Comparison of ENCODE assay signal across 27 cellular contexts in the genomic region with DNA sequence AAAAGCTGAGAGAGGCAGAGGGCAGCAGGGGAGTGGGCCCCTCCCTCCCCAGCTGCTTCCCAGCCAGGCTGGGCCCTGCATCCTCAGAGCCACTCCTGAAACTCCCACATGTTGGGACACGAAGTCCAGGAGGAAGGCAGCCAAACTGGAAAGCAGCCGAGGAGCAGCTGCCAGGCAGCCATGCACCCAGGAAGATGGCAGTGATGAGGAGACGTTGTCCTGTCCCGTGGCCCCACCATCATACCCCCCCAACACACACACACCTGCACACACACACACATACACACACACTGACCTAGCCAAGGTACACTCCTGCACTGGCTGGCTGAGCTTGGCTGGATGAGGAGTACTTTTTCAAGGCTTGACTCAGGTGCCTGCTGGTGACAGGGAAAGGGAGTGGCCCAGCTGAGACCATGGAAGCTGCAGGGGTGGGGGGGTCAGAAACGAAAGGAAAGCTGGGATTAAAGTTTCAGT.
DNase-seq lines count a peak whose midpoint lies in the region; ATAC-seq and TF ChIP-seq lines count a peak whose summit lies in the region.
"Had no signal": no experiment of that assay in that cellular context is flagged by ENCODE, and none has a peak within 500 bp of the region (broad histone marks: within the 10 kb centered on the region; RNA-seq: fewer than 3 reads in every experiment).

No MANE protein-coding gene starts in this region.

- H3K36me3 ChIP-seq in mammary epithelial cell (ENCODE audit: insufficient read depth, low read length) (no peaks in the 10 kb centered on the region), lung (ENCODE audit: control insufficient read depth in 2 of 2, insufficient read depth in 2 of 2, low read length in 2 of 2) (no peaks in the 10 kb centered on the region)
- H3K36me3 ChIP-seq: ascending aorta, pancreas, sigmoid colon, WERI-Rb-1 had no signal

- intact Hi-C loops in mammary epithelial cell (cut with micrococcal nuclease) (loop anchor here (2.0 kb wide), 1 partner anchor 73 kb away; no protein-coding TSS in a partner anchor), Calu3 (cut with micrococcal nuclease; ENCODE audit: unreplicated experiment) (no loop called here)

- H3K27me3 ChIP-seq in mammary epithelial cell (ENCODE audit: insufficient read depth, low read length) (no peaks in the 10 kb centered on the region), lung (ENCODE audit: control insufficient read depth, insufficient read depth) (no peaks in the 10 kb centered on the region)
- H3K27me3 ChIP-seq: ascending aorta, pancreas, sigmoid colon had no signal

- H3K4me1 ChIP-seq in mammary epithelial cell (ENCODE audit: insufficient read depth, low read length): peaks cover 32% of the 10 kb centered on the region
- H3K4me1 ChIP-seq in lung (ENCODE audit: control insufficient read depth in 2 of 2, insufficient read depth in 2 of 2, low read length in 2 of 2): no peaks in the 10 kb centered on the region
- H3K4me1 ChIP-seq: ascending aorta, pancreas, sigmoid colon had no signal

- no peaks in the 10 kb centered on the region for H3K4me1 Mint-ChIP-seq in Calu3 (ENCODE audit: low read depth, unreplicated experiment)
- H3K4me1 Mint-ChIP-seq: central memory CD8-positive, alpha-beta T cell; IgD-negative memory B cell had no signal

- WGBS in mammary epithelial cell (ENCODE audit: low coverage, missing lambda C conversion rate): no CpG with 5 or more reads among the region's 5 CpGs
- 62 to 71% methylated on average over 5 of the region's 5 CpGs for WGBS in lung, 2 donors

- H3K4me3 ChIP-seq in mammary epithelial cell (replicated peaks in 1 of 3; ENCODE audit: insufficient read depth in 1 of 3, low read depth in 2 of 3, low read length in 3 of 3): no peak overlapping the region
- H3K4me3 ChIP-seq in lung: no peak overlapping the region
- H3K4me3 ChIP-seq: ascending aorta, pancreas, sigmoid colon had no signal

- in situ Hi-C loops in mammary epithelial cell (cut with MboI; ENCODE audit: low sequenced_read_pairs in 2 of 2): no loop called here

- peaks cover 5% of the 10 kb centered on the region for H3K9me3 Mint-ChIP-seq in Calu3 (ENCODE audit: low read depth, unreplicated experiment)

- DNase-seq in DMS79 (lab: John Stamatoyannopoulos, UW): peak; percentile 58
- peak; percentile 83 for DNase-seq in NCI-H1105 treated with DMSO at 0.1 percent for 48 hours (lab: John Stamatoyannopoulos, UW)
- DNase-seq in mammary epithelial cell: peak; percentile 86
- DNase-seq in lung (ENCODE audit: low spot score): peak; percentile 26
- no peak for DNase-seq in NCI-H2107 (lab: John Stamatoyannopoulos, UW)
- no peak for DNase-seq in Calu3
- no peak for DNase-seq in stimulated activated CD4-positive, alpha-beta T cell treated with anti-CD3 and anti-CD28 coated beads, Interleukin-4, amount 100 ng/mL, for 1 hour
- DNase-seq: ACHN; activated CD4-positive, alpha-beta T cell treated with anti-CD3 and anti-CD28 coated beads, Interleukin-2, amount 50 U/mL, for 1 hour; C1 segment of cervical spinal cord; erythroblast; kidney glomerular epithelial cell; NCI-H187; NCI-H510A; pancreas; sigmoid colon; WERI-Rb-1 had no signal

- H3K9me3 ChIP-seq in mammary epithelial cell (replicated peaks; ENCODE audit: insufficient read depth, low read length) (peaks cover 3% of the 10 kb centered on the region), lung (ENCODE audit: control insufficient read depth in 2 of 2, insufficient read depth in 1 of 2, low read length in 1 of 2) (peaks cover 3 to 7% of the 10 kb centered on the region in 2 donors)
- H3K9me3 ChIP-seq: pancreas had no signal

- no peaks in the 10 kb centered on the region for H3K36me3 Mint-ChIP-seq in Calu3 (ENCODE audit: insufficient read depth, unreplicated experiment)
- H3K36me3 Mint-ChIP-seq: IgD-negative memory B cell; natural killer cell treated with Interleukin-12 subunit alpha and Interleukin-12 subunit beta and Interleukin-15 and Interleukin-18, amount 100 ng/mL, for 72 hours had no signal

- H4K20me1 ChIP-seq in mammary epithelial cell (ENCODE audit: insufficient read depth, low read length): no peaks in the 10 kb centered on the region

- H3K27ac ChIP-seq in mammary epithelial cell (ENCODE audit: insufficient read depth, low read depth, low read length) (peak overlapping the region; percentile 47), lung (ENCODE audit: low read depth in 1 of 2, low read length in 1 of 2) (no peak overlapping the region)
- H3K27ac ChIP-seq: ascending aorta, pancreas, sigmoid colon, WERI-Rb-1 had no signal

- ATAC-seq in lung (ENCODE audit: insufficient read depth, low FRiP score) (no peak), HG02884 (IDR thresholded peaks at IDR 0.05; ENCODE audit: unreplicated experiment) (no peak)
- ATAC-seq: activated naive CD4-positive, alpha-beta T cell treated with anti-CD3 and anti-CD28 coated beads, Interleukin-2, amount 50 U/mL, for 72 hours; pancreas; SK-N-SH treated with all-trans-retinoic acid at 6 μM for 48 hours had no signal

- dilution Hi-C loops in mammary epithelial cell (cut with HindIII; ENCODE audit: low sequenced_read_pairs): no loop called here

- no peaks in the 10 kb centered on the region for H3K79me2 ChIP-seq in mammary epithelial cell (ENCODE audit: insufficient read depth, low read length)

- CTCF ChIA-PET in mammary epithelial cell (lab: Charles Lee; ENCODE audit: low non-redundant PET) (interaction anchor here (0.7 kb wide), 1 partner anchor 90 kb away, joined by 22 read pairs; no protein-coding TSS in a partner anchor), Calu3 (lab: Charles Lee) (interaction anchor here (0.7 kb wide), 1 partner anchor 483 kb away, joined by 6 read pairs; no protein-coding TSS in a partner anchor)

- peaks cover 34% of the 10 kb centered on the region for H3K27me3 Mint-ChIP-seq in Calu3 (ENCODE audit: unreplicated experiment)

- peak overlapping the region; percentile 87 for H2AFZ ChIP-seq in mammary epithelial cell (ENCODE audit: low read depth, low read length)

- peak overlapping the region; percentile 59 for H3K4me2 ChIP-seq in mammary epithelial cell (ENCODE audit: insufficient read depth, low read depth, low read length)

- TF ChIP-seq CTCF in mammary epithelial cell (conservative IDR thresholded peaks at IDR 0.05 in 1 of 2, IDR thresholded peaks at IDR 0.05 in 1 of 2; ENCODE audit: extremely low read depth in 1 of 2, insufficient read depth in 1 of 2, low read depth in 1 of 2, low read length in 2 of 2): no peak
- no peak for TF ChIP-seq CTCF in lung (IDR thresholded peaks at IDR 0.05; ENCODE audit: control extremely low read depth, extremely low read depth)
- no peak for TF ChIP-seq CTCF in Calu3 (IDR thresholded peaks at IDR 0.05; ENCODE audit: unreplicated experiment)

- H3K4me3 Mint-ChIP-seq in Calu3 (ENCODE audit: low read depth, unreplicated experiment): no peak overlapping the region
- H3K4me3 Mint-ChIP-seq: activated T-helper 1 cell treated with anti-CD3 and anti-CD28 coated beads, Interleukin-12 subunit alpha, Interleukin-12 subunit beta, Interleukin-2, Interleukin-4 antibody, amounts not matched to agents 30 ng/mL and 10 ng/mL and 1 ng/mL, durations not matched to agents 14 hours and 24 hours and 36 hours; central memory CD8-positive, alpha-beta T cell; IgD-negative memory B cell; mesothelial cell of epicardium; natural killer cell treated with Interleukin-12 subunit alpha and Interleukin-12 subunit beta and Interleukin-15 and Interleukin-18, amount 100 ng/mL, for 72 hours; T-helper 2 cell treated with Interferon-gamma antibody and Interleukin-4, amounts not matched to agents 5 μg/mL and 100 μg/mL, for 36 hours had no signal

- BruUV-seq in mammary epithelial cell (replicated peaks; lab: Mats Ljungman, UMichigan): no TSS peak
- no TSS peak for BruUV-seq in Calu3 (replicated peaks; lab: Mats Ljungman, UMichigan)

- H3K9ac ChIP-seq in mammary epithelial cell (ENCODE audit: insufficient read depth, low read length): no peak overlapping the region

- H3K27ac Mint-ChIP-seq in Calu3 (ENCODE audit: unreplicated experiment): no peak overlapping the region
- H3K27ac Mint-ChIP-seq: activated naive CD4-positive, alpha-beta T cell treated with anti-CD3 and anti-CD28 coated beads, Interleukin-2, amount 50 U/mL, for 72 hours; activated T-helper 1 cell treated with anti-CD3 and anti-CD28 coated beads, Interleukin-12 subunit alpha, Interleukin-12 subunit beta, Interleukin-2, Interleukin-4 antibody, amounts not matched to agents 30 ng/mL and 10 ng/mL and 1 ng/mL, durations not matched to agents 14 hours and 24 hours and 36 hours; IgD-negative memory B cell; mesothelial cell of epicardium; natural killer cell treated with Interleukin-12 subunit alpha and Interleukin-12 subunit beta and Interleukin-15 and Interleukin-18, amount 100 ng/mL, for 72 hours; T-helper 2 cell treated with Interferon-gamma antibody and Interleukin-4, amounts not matched to agents 5 μg/mL and 100 μg/mL, for 36 hours had no signal

Comparison
In these comparisons a context has a peak if more than half of its experiments do, and no peak if none do; other contexts are left out.
1. DNase-seq: peak in DMS79 (single experiment), NCI-H1105 treated with DMSO at 0.1 percent for 48 hours (single experiment), mammary epithelial cell (single experiment) and lung (single experiment); none in NCI-H2107 (single experiment), Calu3 (single experiment) and stimulated activated CD4-positive, alpha-beta T cell treated with anti-CD3 and anti-CD28 coated beads, Interleukin-4, amount 100 ng/mL, for 1 hour (single experiment).